ENCODE assay signal across 18 cellular contexts in the genomic region with DNA sequence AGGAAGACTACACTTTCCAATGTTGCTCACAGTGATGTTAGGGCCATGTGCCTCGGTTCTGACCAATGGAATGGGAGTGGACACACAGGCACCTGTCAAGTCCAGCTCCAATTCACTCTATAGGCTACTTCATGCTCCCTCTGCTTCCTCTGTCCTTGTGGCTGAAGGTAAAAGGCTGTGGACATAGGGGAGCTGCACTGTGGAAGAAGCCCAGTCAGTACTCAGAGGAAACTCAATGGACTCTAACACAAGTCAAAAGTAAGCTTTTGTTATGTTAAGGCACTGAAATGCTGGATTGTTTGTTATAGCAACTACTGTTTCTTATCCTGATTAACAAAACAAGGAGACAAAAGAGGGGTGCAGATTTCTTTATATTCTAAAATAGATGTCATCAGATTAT.
"Had no signal": no experiment of that assay in that cellular context is flagged by ENCODE, and none has a peak within 500 bp of the region (broad histone marks: within the 10 kb centered on the region; RNA-seq: fewer than 3 reads in every experiment).

No MANE protein-coding gene starts in this region.

- H3K4me1 ChIP-seq: prostate gland, tibial nerve, uterus had no signal

- DNase-seq: activated CD8-positive, alpha-beta memory T cell treated with anti-CD3 and anti-CD28 coated beads, Interleukin-2, amount 50 U/mL, for 48 hours; effector memory CD4-positive, alpha-beta T cell; foreskin fibroblast; glutamatergic neuron; mesendoderm; nephron progenitor cell; occipital lobe; right cardiac atrium; stimulated activated CD4-positive, alpha-beta T cell treated with anti-CD3 and anti-CD28 coated beads, Interleukin-15, amount 100 ng/mL, for 24 hours; stimulated activated CD4-positive, alpha-beta T cell treated with anti-CD3 and anti-CD28 coated beads, Interleukin-4, amount 100 ng/mL, for 1 hour; stimulated activated naive CD4-positive, alpha-beta T cell treated with Interleukin-2 at 50 U/mL for 16 hours; substantia nigra; uterus had no signal

- H3K9me3 ChIP-seq: prostate gland, tibial nerve, uterus had no signal

- H3K4me1 Mint-ChIP-seq: nephron progenitor cell had no signal

- H3K4me3 ChIP-seq: prostate gland, SK-N-MC, skin epidermis, tibial nerve, uterus had no signal

- H3K27ac Mint-ChIP-seq: dendritic cell treated with granulocyte-macrophage colony-stimulating factor and Interleukin-4, amounts not matched to agents 40 ng/mL and 50 ng/mL, for 4 days; nephron progenitor cell had no signal

- H3K9me3 Mint-ChIP-seq: dendritic cell treated with granulocyte-macrophage colony-stimulating factor and Interleukin-4, amounts not matched to agents 40 ng/mL and 50 ng/mL, for 4 days; nephron progenitor cell had no signal

- H3K36me3 ChIP-seq: prostate gland, tibial nerve, uterus had no signal

- H3K27ac ChIP-seq: prostate gland, SK-N-MC, skin epidermis, tibial nerve, uterus had no signal

- H3K4me3 Mint-ChIP-seq: dendritic cell treated with granulocyte-macrophage colony-stimulating factor and Interleukin-4, amounts not matched to agents 40 ng/mL and 50 ng/mL, for 4 days; nephron progenitor cell had no signal

- H3K27me3 Mint-ChIP-seq: dendritic cell treated with granulocyte-macrophage colony-stimulating factor and Interleukin-4, amounts not matched to agents 40 ng/mL and 50 ng/mL, for 4 days had no signal

- H3K27me3 ChIP-seq: tibial nerve, uterus had no signal
